ENCODE assay signal across 10 cellular contexts in genomic region chr18:44098551-44099098, GRCh38.
DNase-seq lines count a peak whose midpoint lies in the region; ATAC-seq and TF ChIP-seq lines count a peak whose summit lies in the region.
"Had no signal": no experiment of that assay in that cellular context is flagged by ENCODE, and none has a peak within 500 bp of the region (broad histone marks: within the 10 kb centered on the region; RNA-seq: fewer than 3 reads in every experiment).

No MANE protein-coding gene starts in this region.

- H4K20me1 ChIP-seq in PC-3 (ENCODE audit: low read length): no peaks in the 10 kb centered on the region

- DNase-seq in AG04449 (ENCODE audit: low read depth, low spot score): no peak
- DNase-seq in PC-3: peak; percentile 53
- peak; percentile 3 for DNase-seq in germinal center (ENCODE audit: low spot score)
- DNase-seq in T-helper 17 cell: no peak
- DNase-seq in superior temporal gyrus (ENCODE audit: extremely low spot score): no peak
- no peak for DNase-seq in stimulated activated CD4-positive, alpha-beta T cell treated with anti-CD3 and anti-CD28 coated beads, Interleukin-4, amount 100 ng/mL, for 4 hours
- DNase-seq in amygdala (lab: John Stamatoyannopoulos, UW): no peak
- DNase-seq: NCI-H226 had no signal

- peak; percentile 64 for TF ChIP-seq CTCF in AG04449 (IDR thresholded peaks at IDR 0.05; ENCODE audit: insufficient read depth, low read length, missing control alignments)
- peak; percentile 69 for TF ChIP-seq CTCF in PC-3 (conservative IDR thresholded peaks at IDR 0.05; ENCODE audit: low read depth, low read length)

- peak overlapping the region; percentile 77 for H2AFZ ChIP-seq in PC-3 (ENCODE audit: low read length)

- H3K79me2 ChIP-seq in PC-3 (ENCODE audit: low read length): no peaks in the 10 kb centered on the region

- no peaks in the 10 kb centered on the region for H3K4me1 Mint-ChIP-seq in T-helper 17 cell
- H3K4me1 Mint-ChIP-seq: central memory CD8-positive, alpha-beta T cell had no signal

- H3K4me3 Mint-ChIP-seq in T-helper 17 cell: no peak overlapping the region
- H3K4me3 Mint-ChIP-seq: central memory CD8-positive, alpha-beta T cell had no signal

- intact Hi-C loops in PC-3 (cut with micrococcal nuclease): loop anchor here (1.0 to 10.0 kb wide), 6 partner anchors 228 to 1286 kb away; no protein-coding TSS in a partner anchor

- CTCF ChIA-PET in AG04449 (lab: Yijun Ruan, JAX): interaction anchor here (0.7 to 2.1 kb wide), 15 partner anchors 9 to 1342 kb away, joined by 3 to 7 read pairs (median 4); no protein-coding TSS in a partner anchor
- CTCF ChIA-PET in PC-3 (lab: Charles Lee): no interaction called here

- H3K9me3 ChIP-seq in PC-3 (ENCODE audit: low read length) (no peaks in the 10 kb centered on the region), T-helper 17 cell (ENCODE audit: control insufficient read depth, low read length, poor library complexity, severe bottlenecking) (no peaks in the 10 kb centered on the region)

- peak overlapping the region; percentile 55 for H3K9ac ChIP-seq in PC-3 (ENCODE audit: low read length)

- ATAC-seq in GM21390 (IDR thresholded peaks at IDR 0.05; ENCODE audit: unreplicated experiment) (peak; percentile 48), PC-3 (peak; percentile 94), T-helper 17 cell (no peak)

- H3K27me3 Mint-ChIP-seq in T-helper 17 cell: no peaks in the 10 kb centered on the region
- H3K27me3 Mint-ChIP-seq: central memory CD8-positive, alpha-beta T cell had no signal

- H3K4me3 ChIP-seq in AG04449 (ENCODE audit: low read depth, low read length) (no peak overlapping the region), PC-3 (ENCODE audit: low read length) (peak overlapping the region; percentile 53; the same call in 1 of the 2 replicates)

- H3K27me3 ChIP-seq in PC-3 (ENCODE audit: low read length): no peaks in the 10 kb centered on the region

- H3K4me2 ChIP-seq in PC-3 (ENCODE audit: low read length): peak overlapping the region; percentile 71

- no peak overlapping the region for H3K27ac ChIP-seq in PC-3 (ENCODE audit: low read length)

- POLR2A ChIA-PET in AG04449 (lab: Yijun Ruan, JAX) (no interaction called here), PC-3 (lab: Charles Lee; ENCODE audit: unreplicated experiment) (interaction anchor here (0.7 kb wide), 1 partner anchor 25 kb away, joined by 3 read pairs; no protein-coding TSS in a partner anchor)

- no peak overlapping the region for H3K27ac Mint-ChIP-seq in T-helper 17 cell

- BruUV-seq in PC-3 (replicated peaks; lab: Mats Ljungman, UMichigan): no TSS peak

- no peaks in the 10 kb centered on the region for H3F3A ChIP-seq in PC-3 (ENCODE audit: low read length, unreplicated experiment)

- no peaks in the 10 kb centered on the region for H3K9me2 ChIP-seq in PC-3 (replicated peaks; ENCODE audit: low read length)

- H3K36me3 ChIP-seq in PC-3 (ENCODE audit: low read depth, low read length): no peaks in the 10 kb centered on the region; the same call in 1 of the 2 replicates

- no peaks in the 10 kb centered on the region for H3K36me3 Mint-ChIP-seq in T-helper 17 cell (ENCODE audit: low read depth)

- H3K4me1 ChIP-seq in PC-3 (ENCODE audit: insufficient read depth, low read length): no peaks in the 10 kb centered on the region

Comparison
In these comparisons a context has a peak if more than half of its experiments do, and no peak if none do; other contexts are left out.
1. DNase-seq: peak in PC-3 (single experiment) and germinal center (single experiment); none in AG04449 (single experiment), T-helper 17 cell (0 of 3), superior temporal gyrus (single experiment), stimulated activated CD4-positive, alpha-beta T cell treated with anti-CD3 and anti-CD28 coated beads, Interleukin-4, amount 100 ng/mL, for 4 hours (0 of 2) and amygdala (0 of 56).